ENCODE assay signal across 1 cellular context in genomic region chr10:43421201-43421507, GRCh38.
TF ChIP-seq lines count a peak whose summit lies in the region.

No MANE protein-coding gene starts in this region.

TF ChIP-seq in K562, 482 proteins besides CTCF, POLR2A, EP300 and RAD21 (continues in another document):
- TF ChIP-seq ZNF143 (CRISPR knock-in tag; IDR thresholded peaks at IDR 0.05) (no peak), MEF2D (tag; conservative IDR thresholded peaks at IDR 0.05; ENCODE audit: low read depth) (no peak), ZNF263 (CRISPR knock-in tag; IDR thresholded peaks at IDR 0.05; ENCODE audit: borderline replicate concordance) (no peak), CLOCK (CRISPR knock-in tag; IDR thresholded peaks at IDR 0.05; ENCODE audit: borderline replicate concordance) (0 out of 2 replicates have a peak, but pooled peaks have one; percentile 0), ZNF584 (CRISPR knock-in tag; IDR thresholded peaks at IDR 0.05; ENCODE audit: low read depth) (0 out of 2 replicates have a peak, but pooled peaks have one; percentile 31), ZNF408 (CRISPR knock-in tag; IDR thresholded peaks at IDR 0.05; ENCODE audit: low read depth) (no peak), GATAD2A (IDR thresholded peaks at IDR 0.05) (no peak), TCF3 (CRISPR knock-in tag; IDR thresholded peaks at IDR 0.05) (no peak), TOE1 (IDR thresholded peaks at IDR 0.05; ENCODE audit: borderline replicate concordance) (peak; percentile 5; the same call in 1 of the 2 replicates), TOE1 (CRISPR knock-in tag; IDR thresholded peaks at IDR 0.05; ENCODE audit: borderline replicate concordance, low read depth) (no peak), CEBPG (CRISPR knock-in tag; IDR thresholded peaks at IDR 0.05) (no peak), CEBPG (tag; conservative IDR thresholded peaks at IDR 0.05 in 1 of 2, IDR thresholded peaks at IDR 0.05 in 1 of 2) (peak in 1 of 2 experiments; percentile 22; a peak in 1 of 4 replicates), NCOA1 (IDR thresholded peaks at IDR 0.05; ENCODE audit: low read depth) (peak; percentile 2; the same call in 1 of the 2 replicates), CHD2 (IDR thresholded peaks at IDR 0.05; ENCODE audit: low read depth, low read length) (no peak), KDM4B (IDR thresholded peaks at IDR 0.05; ENCODE audit: borderline replicate concordance in 2 of 2, low read depth in 1 of 2) (no peak), ZNF165 (CRISPR knock-in tag; IDR thresholded peaks at IDR 0.05; ENCODE audit: borderline replicate concordance) (no peak), FOXJ2 (tag; IDR thresholded peaks at IDR 0.05) (0 out of 2 replicates have a peak, but pooled peaks have one; percentile 2), RFX1 (IDR thresholded peaks at IDR 0.05) (0 out of 2 replicates have a peak, but pooled peaks have one; percentile 18), TRIM24 (IDR thresholded peaks at IDR 0.05) (peak in 1 of 2 experiments; percentile 2; a peak in 1 of 4 replicates), POLR2AphosphoS5 (IDR thresholded peaks at IDR 0.05; ENCODE audit: control insufficient read depth, insufficient read depth, low read depth, low read length) (no peak), ZNF318 (IDR thresholded peaks at IDR 0.05; ENCODE audit: borderline replicate concordance in 1 of 2, low read depth in 1 of 2) (no peak), THRA (IDR thresholded peaks at IDR 0.05) (no peak), ZBTB11 (CRISPR knock-in tag; IDR thresholded peaks at IDR 0.05) (peak in 1 of 3 experiments; percentile 53; a peak in 2 of 6 replicates), ZBTB7A (IDR thresholded peaks at IDR 0.05; ENCODE audit: borderline replicate concordance, control insufficient read depth, low read depth, low read length) (no peak), ZBTB8A (IDR thresholded peaks at IDR 0.05; ENCODE audit: partially characterized antibody) (no peak), RERE (CRISPR knock-in tag; IDR thresholded peaks at IDR 0.05; ENCODE audit: borderline replicate concordance) (no peak), TEAD2 (tag; IDR thresholded peaks at IDR 0.05) (0 out of 2 replicates have a peak, but pooled peaks have one; percentile 1), HIVEP1 (CRISPR knock-in tag; IDR thresholded peaks at IDR 0.05) (no peak), ZNF197 (CRISPR knock-in tag; IDR thresholded peaks at IDR 0.05; ENCODE audit: low read depth) (no peak), KDM5B (IDR thresholded peaks at IDR 0.05; ENCODE audit: insufficient replicate concordance, low read depth, low read length) (no peak), ZNF589 (CRISPR knock-in tag; IDR thresholded peaks at IDR 0.05; ENCODE audit: low read depth) (no peak), KDM1A (IDR thresholded peaks at IDR 0.05) (0 out of 4 replicates have a peak, but pooled peaks of 1 of the 2 experiments have one; percentile 26), ZNF740 (CRISPR knock-in tag; IDR thresholded peaks at IDR 0.05) (no peak), ZNF740 (tag; IDR thresholded peaks at IDR 0.05) (0 out of 4 replicates have a peak, but pooled peaks of 1 of the 2 experiments have one; percentile 1)
